In genomic region chr6:107405002-107405401, GRCh38 we compare ENCODE assay signal across 7 cellular contexts.
"Had no signal": no experiment of that assay in that cellular context is flagged by ENCODE, and none has a peak within 500 bp of the region (broad histone marks: within the 10 kb centered on the region; RNA-seq: fewer than 3 reads in every experiment).

No MANE protein-coding gene starts in this region.

- H3K27ac Mint-ChIP-seq: IgD-negative memory B cell had no signal

- H3K27me3 Mint-ChIP-seq: IgD-negative memory B cell had no signal

- ATAC-seq: HepG2, K562 had no signal

- DNase-seq: IMR-90, KBM-7, KG1 had no signal

- H3K4me3 ChIP-seq: K562 had no signal

- H3K27ac ChIP-seq: HL-60 had no signal
